ENCODE assay signal across 11 cellular contexts in the genomic region with DNA sequence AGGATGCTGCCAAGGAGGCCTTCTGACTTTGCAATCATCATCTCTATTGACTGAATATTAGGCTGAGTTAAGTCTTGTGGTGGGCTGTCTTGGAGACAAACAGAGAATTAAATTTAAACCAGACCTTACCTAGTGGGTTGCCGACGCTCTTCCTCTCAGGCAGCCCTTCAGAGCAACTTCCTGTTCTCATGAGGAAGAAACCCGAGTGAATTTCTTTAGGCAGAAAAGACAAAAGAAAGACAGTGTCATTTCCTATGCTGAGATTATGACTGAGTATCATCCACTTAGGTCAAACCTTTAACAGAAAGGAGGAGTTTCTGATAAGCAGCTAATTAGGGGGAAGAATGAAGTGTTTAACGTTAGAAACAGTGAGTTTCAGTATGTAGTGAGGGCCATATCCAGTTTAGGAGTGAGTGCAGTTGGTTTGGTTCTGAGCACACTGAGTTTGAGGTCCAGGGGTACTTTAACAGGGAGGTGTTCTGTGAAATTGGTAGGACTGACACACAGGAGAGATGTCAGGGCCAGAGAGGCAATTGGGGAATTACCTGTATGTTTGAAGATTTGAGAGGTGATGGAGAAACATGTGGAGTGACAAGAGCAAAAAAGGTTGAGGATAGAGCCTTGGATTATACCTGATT. TPM values are rescaled to one million over a fixed set of nuclear protein-coding genes. Genes with fewer than 3 reads are reported as not detected.
DNase-seq lines count a peak whose midpoint lies in the region; ATAC-seq and TF ChIP-seq lines count a peak whose summit lies in the region.
"Had no signal": no experiment of that assay in that cellular context is flagged by ENCODE, and none has a peak within 500 bp of the region (broad histone marks: within the 10 kb centered on the region; RNA-seq: fewer than 3 reads in every experiment).

No MANE protein-coding gene starts in this region.

- BruUV-seq in A673 (replicated peaks; lab: Mats Ljungman, UMichigan): no TSS peak

- H3K9me3 ChIP-seq in A673 (ENCODE audit: low read depth, low read length, poor library complexity, severe bottlenecking): no peaks in the 10 kb centered on the region
- H3K9me3 ChIP-seq in colonic mucosa: no peaks in the 10 kb centered on the region
- H3K9me3 ChIP-seq: BE2C had no signal

- POLR2A ChIA-PET in A673 (lab: Charles Lee; ENCODE audit: low non-redundant PET): no interaction called here

- H3K27me3 ChIP-seq in A673 (replicated peaks; ENCODE audit: insufficient read depth, low read depth, low read length, poor library complexity) (no peaks in the 10 kb centered on the region), colonic mucosa (no peaks in the 10 kb centered on the region)

- DNase-seq in A673 (ENCODE audit: low spot score) (peak; percentile 14), OCI-M1 (lab: John Stamatoyannopoulos, UW) (peak; percentile 19), colonic mucosa (no peak), HuH-7 (ENCODE audit: low spot score) (no peak), COLO668 (lab: John Stamatoyannopoulos, UW; ENCODE audit: unreplicated experiment) (no peak), SIG-M5 (lab: John Stamatoyannopoulos, UW) (no peak)
- DNase-seq: BE2C, NCI-H146, substantia nigra had no signal

- no peak for TF ChIP-seq CTCF in A673 (conservative IDR thresholded peaks at IDR 0.05; ENCODE audit: low read depth, low read length)
- TF ChIP-seq CTCF in colonic mucosa (IDR thresholded peaks at IDR 0.05): no peak

- intact Hi-C loops in A673 (cut with micrococcal nuclease; ENCODE audit: unreplicated experiment) (no loop called here), colonic mucosa (cut with DNase I) (no loop called here)

- H3K27ac ChIP-seq in A673 (ENCODE audit: low read depth, low read length, poor library complexity, severe bottlenecking) (no peak overlapping the region), colonic mucosa (peak overlapping the region; percentile 17)

- CTCF ChIA-PET in A673 (lab: Charles Lee): no interaction called here

- H3K4me3 ChIP-seq in A673 (ENCODE audit: low read depth, low read length, poor library complexity, severe bottlenecking): no peak overlapping the region
- no peak overlapping the region for H3K4me3 ChIP-seq in colonic mucosa

- no peak overlapping the region for H3K9ac ChIP-seq in colonic mucosa (ENCODE audit: low read depth in 2 of 2, low read length in 2 of 2)

- H3K4me1 ChIP-seq in A673 (ENCODE audit: insufficient read depth, low read length, poor library complexity, severe bottlenecking): no peaks in the 10 kb centered on the region
- no peaks in the 10 kb centered on the region for H3K4me1 ChIP-seq in colonic mucosa
- H3K4me1 ChIP-seq: BE2C had no signal

- peak; percentile 41 for ATAC-seq in GM18511 (IDR thresholded peaks at IDR 0.05; ENCODE audit: unreplicated experiment)
- ATAC-seq in HG02840 (IDR thresholded peaks at IDR 0.05; ENCODE audit: low FRiP score, unreplicated experiment): no peak

- H3K36me3 ChIP-seq in A673 (ENCODE audit: insufficient read depth, low read length, poor library complexity, severe bottlenecking): no peaks in the 10 kb centered on the region
- H3K36me3 ChIP-seq in colonic mucosa: no peaks in the 10 kb centered on the region
- H3K36me3 ChIP-seq: BE2C had no signal

RNA-seq across cellular contexts. Expression of a gene that starts 38.7 kb away (rescaled TPM):
- total RNA-seq in A673 (2021) (not detected in 2 replicates), colonic mucosa (under 1 TPM; 0.24 to 0.30 TPM)

Comparison
In these comparisons a context has a peak if more than half of its experiments do, and no peak if none do; other contexts are left out.
1. DNase-seq: peak in A673 (single experiment) and OCI-M1 (single experiment); none in colonic mucosa (single experiment), HuH-7 (single experiment), COLO668 (single experiment) and SIG-M5 (single experiment).